In genomic region chr18:76145968-76146367, GRCh38 we compare ENCODE assay signal across 19 cellular contexts.
"Had no signal": no experiment of that assay in that cellular context is flagged by ENCODE, and none has a peak within 500 bp of the region (broad histone marks: within the 10 kb centered on the region; RNA-seq: fewer than 3 reads in every experiment).

No MANE protein-coding gene starts in this region.

- H3K27me3 Mint-ChIP-seq: activated naive CD8-positive, alpha-beta T cell treated with anti-CD3 and anti-CD28 coated beads, Interleukin-2, amount 50 U/mL, for 24 hours had no signal

- H3K36me3 Mint-ChIP-seq: naive thymus-derived CD4-positive, alpha-beta T cell had no signal

- H3K36me3 ChIP-seq: esophagus muscularis mucosa, thoracic aorta, upper lobe of left lung had no signal

- H3K4me3 ChIP-seq: coronary artery, esophagus muscularis mucosa, thoracic aorta, upper lobe of left lung had no signal

- H3K9me3 ChIP-seq: esophagus muscularis mucosa, thoracic aorta, upper lobe of left lung had no signal

- H3K27ac ChIP-seq: coronary artery, esophagus muscularis mucosa, thoracic aorta, upper lobe of left lung had no signal

- H3K27me3 ChIP-seq: esophagus muscularis mucosa, upper lobe of left lung had no signal

- H3K4me3 Mint-ChIP-seq: activated CD8-positive, alpha-beta T cell treated with anti-CD3 and anti-CD28 coated beads for 36 hours; activated naive CD8-positive, alpha-beta T cell treated with anti-CD3 and anti-CD28 coated beads, Interleukin-2, amount 50 U/mL, for 24 hours; activated T-helper 1 cell treated with anti-CD3 and anti-CD28 coated beads, Interleukin-12 subunit alpha, Interleukin-12 subunit beta, Interleukin-2, Interleukin-4 antibody, amounts not matched to agents 30 ng/mL and 10 ng/mL and 1 ng/mL, durations not matched to agents 14 hours and 24 hours and 36 hours; naive thymus-derived CD4-positive, alpha-beta T cell; T-helper 17 cell had no signal

- H3K9me3 Mint-ChIP-seq: activated CD8-positive, alpha-beta T cell treated with anti-CD3 and anti-CD28 coated beads for 36 hours; activated naive CD8-positive, alpha-beta T cell treated with anti-CD3 and anti-CD28 coated beads, Interleukin-2, amount 50 U/mL, for 24 hours; activated T-helper 1 cell treated with anti-CD3 and anti-CD28 coated beads, Interleukin-12 subunit alpha, Interleukin-12 subunit beta, Interleukin-2, Interleukin-4 antibody, amounts not matched to agents 30 ng/mL and 10 ng/mL and 1 ng/mL, durations not matched to agents 14 hours and 24 hours and 36 hours; naive thymus-derived CD4-positive, alpha-beta T cell had no signal

- H3K27ac Mint-ChIP-seq: activated CD8-positive, alpha-beta T cell treated with anti-CD3 and anti-CD28 coated beads for 36 hours; activated naive CD8-positive, alpha-beta T cell treated with anti-CD3 and anti-CD28 coated beads, Interleukin-2, amount 50 U/mL, for 24 hours; activated T-helper 1 cell treated with anti-CD3 and anti-CD28 coated beads, Interleukin-12 subunit alpha, Interleukin-12 subunit beta, Interleukin-2, Interleukin-4 antibody, amounts not matched to agents 30 ng/mL and 10 ng/mL and 1 ng/mL, durations not matched to agents 14 hours and 24 hours and 36 hours; naive thymus-derived CD4-positive, alpha-beta T cell; progenitor cell of endocrine pancreas; T-helper 17 cell had no signal

- H3K4me1 Mint-ChIP-seq: activated naive CD8-positive, alpha-beta T cell treated with anti-CD3 and anti-CD28 coated beads, Interleukin-2, amount 50 U/mL, for 24 hours; naive thymus-derived CD4-positive, alpha-beta T cell; T-helper 17 cell had no signal

- DNase-seq: activated CD4-positive, alpha-beta T cell treated with anti-CD3 and anti-CD28 coated beads for 48 hours; activated CD8-positive, alpha-beta T cell treated with anti-CD3 and anti-CD28 coated beads for 36 hours; activated gamma-delta T cell; activated naive CD4-positive, alpha-beta T cell treated with anti-CD3 and anti-CD28 coated beads, Interleukin-2, amount 50 U/mL, for 16 hours; activated naive CD8-positive, alpha-beta T cell treated with anti-CD3 and anti-CD28 coated beads, Interleukin-2, amount 50 U/mL, for 24 hours; cerebellar nuclear complex; hippocampal formation; left cardiac atrium; mesenchymal stem cell; naive thymus-derived CD4-positive, alpha-beta T cell; stimulated activated CD4-positive, alpha-beta T cell treated with anti-CD3 and anti-CD28 coated beads, Interleukin-4, amount 100 ng/mL, for 1 hour; stimulated activated naive CD4-positive, alpha-beta T cell treated with Interleukin-2 at 50 U/mL for 16 hours; T-helper 17 cell had no signal

- H3K4me1 ChIP-seq: esophagus muscularis mucosa, upper lobe of left lung had no signal

- ATAC-seq: activated CD8-positive, alpha-beta T cell treated with anti-CD3 and anti-CD28 coated beads for 36 hours; activated naive CD8-positive, alpha-beta T cell treated with anti-CD3 and anti-CD28 coated beads, Interleukin-2, amount 50 U/mL, for 24 hours; left cardiac atrium; naive thymus-derived CD4-positive, alpha-beta T cell; T-helper 17 cell had no signal
